25 cellular contexts compared by ENCODE assay signal in genomic region chr4:168487821-168488162, GRCh38. TPM values are rescaled to one million over a fixed set of nuclear protein-coding genes. Genes with fewer than 3 reads are reported as not detected.
DNase-seq lines count a peak whose midpoint lies in the region; FAIRE-seq and TF ChIP-seq lines count a peak whose summit lies in the region.
"Had no signal": no experiment of that assay in that cellular context is flagged by ENCODE, and none has a peak within 500 bp of the region (broad histone marks: within the 10 kb centered on the region; RNA-seq: fewer than 3 reads in every experiment).

No MANE protein-coding gene starts in this region.

- POLR2A ChIA-PET in MCF 10A (lab: Yijun Ruan, JAX) = interaction anchor here (0.6 to 0.8 kb wide), 2 partner anchors 13 to 16 kb away, joined by 3 read pairs; no protein-coding TSS in a partner anchor

- no peaks in the 10 kb centered on the region for H3K4me1 ChIP-seq in breast epithelium
- peaks cover 20% of the 10 kb centered on the region for H3K4me1 ChIP-seq in SJCRH30
- peaks cover 44% of the 10 kb centered on the region for H3K4me1 ChIP-seq in keratinocyte (ENCODE audit: control insufficient read depth, extremely low read depth, insufficient read depth, low read length)
- no peaks in the 10 kb centered on the region for H3K4me1 ChIP-seq in small intestine (ENCODE audit: control insufficient read depth in 2 of 2, insufficient read depth in 1 of 2, low read depth in 1 of 2, low read length in 1 of 2)
- H3K4me1 ChIP-seq: body of pancreas, thyroid gland had no signal

- no peaks in the 10 kb centered on the region for H3K9me1 ChIP-seq in keratinocyte (ENCODE audit: control insufficient read depth, extremely low read depth, insufficient read depth, low read length)

- H3K36me3 ChIP-seq in breast epithelium = no peaks in the 10 kb centered on the region
- H3K36me3 ChIP-seq in SJCRH30 = no peaks in the 10 kb centered on the region
- no peaks in the 10 kb centered on the region for H3K36me3 ChIP-seq in keratinocyte (ENCODE audit: control insufficient read depth in 2 of 2, extremely low read depth in 1 of 2, insufficient read depth in 2 of 2, low read length in 2 of 2)
- no peaks in the 10 kb centered on the region for H3K36me3 ChIP-seq in small intestine (ENCODE audit: control insufficient read depth in 2 of 2, insufficient read depth in 2 of 2, low read length in 2 of 2)
- H3K36me3 ChIP-seq: heart right ventricle, MG63, thyroid gland had no signal

- H3K4me3 ChIP-seq in breast epithelium = no peak overlapping the region
- no peak overlapping the region for H3K4me3 ChIP-seq in SJCRH30
- H3K4me3 ChIP-seq in keratinocyte (ENCODE audit: control insufficient read depth in 2 of 3, extremely low read depth in 1 of 3, insufficient read depth in 2 of 3, low read depth in 1 of 3, low read length in 3 of 3) = peak overlapping the region in 2 of 3 experiments; percentile 9 to 19
- H3K4me3 ChIP-seq in small intestine (ENCODE audit: low read depth in 1 of 2, low read length in 2 of 2) = no peak overlapping the region
- H3K4me3 ChIP-seq: body of pancreas, heart right ventricle, MG63, thyroid gland had no signal

- H3K9me3 ChIP-seq in breast epithelium (no peaks in the 10 kb centered on the region), SJCRH30 (replicated peaks) (no peaks in the 10 kb centered on the region), keratinocyte (ENCODE audit: control insufficient read depth, low read depth, low read length) (no peaks in the 10 kb centered on the region), small intestine (ENCODE audit: control insufficient read depth, low read depth) (no peaks in the 10 kb centered on the region)
- H3K9me3 ChIP-seq: body of pancreas, heart right ventricle, MG63, SK-N-SH, thyroid gland had no signal

- H4K20me1 ChIP-seq in keratinocyte (ENCODE audit: control insufficient read depth, extremely low read depth, insufficient read depth, low read length) = no peaks in the 10 kb centered on the region

- no peaks in the 10 kb centered on the region for H3K27me3 Mint-ChIP-seq in MCF 10A (ENCODE audit: insufficient read depth, unreplicated experiment)

- DNase-seq in MCF 10A (ENCODE audit: unreplicated experiment) = no peak
- DNase-seq in breast epithelium (ENCODE audit: low spot score in 2 of 2) = no peak
- DNase-seq in SJCRH30 = no peak
- DNase-seq in keratinocyte (ENCODE audit: low read depth, low spot score) = no peak
- peak; percentile 46 for DNase-seq in small intestine
- DNase-seq in islet precursor cell = no peak
- no peak for DNase-seq in activated CD4-positive, CD25-positive, alpha-beta regulatory T cell treated with anti-CD3 and anti-CD28 coated beads, Interleukin-2, amount 50 U/mL, for 72 hours
- DNase-seq in epidermal melanocyte (ENCODE audit: insufficient read length, low spot score) = no peak
- DNase-seq: activated CD4-positive, alpha-beta T cell treated with anti-CD3 and anti-CD28 coated beads for 4 hours; activated T-cell treated with anti-CD3 and anti-CD28 coated beads, Interleukin-2, amount 50 U/mL, for 4 hours; AML-193; body of pancreas; CD8-positive, alpha-beta T cell; DMS 273 treated with DMSO at 0.1 percent for 48 hours; foreskin melanocyte; heart right ventricle; MG63; NCI-H1417; NCI-H748 treated with DMSO at 0.1 percent for 48 hours; RPMI8226; SK-N-SH; stimulated activated naive CD8-positive, alpha-beta T cell treated with anti-CD3 and anti-CD28 coated beads, Interleukin-15, amount 100 ng/mL, for 72 hours; thyroid gland had no signal

- no peak overlapping the region for H3K4me3 Mint-ChIP-seq in MCF 10A (ENCODE audit: unreplicated experiment)
- H3K4me3 Mint-ChIP-seq: activated T-cell treated with anti-CD3 and anti-CD28 coated beads, Interleukin-2, amount 50 U/mL, for 4 hours; CD8-positive, alpha-beta T cell; stimulated activated naive CD8-positive, alpha-beta T cell treated with anti-CD3 and anti-CD28 coated beads, Interleukin-15, amount 100 ng/mL, for 72 hours; T-helper 2 cell treated with Interferon-gamma antibody and Interleukin-4, amounts not matched to agents 5 μg/mL and 100 μg/mL, for 36 hours had no signal

- WGBS in small intestine, 3 donors = 44 to 74% (median 66%) methylated on average over 2 of the region's 2 CpGs

- no peak for FAIRE-seq in keratinocyte (lab: Jason Lieb, UNC)
- no peak for FAIRE-seq in small intestine (lab: Jason Lieb, UNC)
- FAIRE-seq: GM12891 had no signal

- no peak for TF ChIP-seq CTCF in MCF 10A (IDR thresholded peaks at IDR 0.05; ENCODE audit: unreplicated experiment)
- no peak for TF ChIP-seq CTCF in breast epithelium (IDR thresholded peaks at IDR 0.05)
- no peak for TF ChIP-seq CTCF in keratinocyte (optimal IDR thresholded peaks at IDR 0.05 in 1 of 3, IDR thresholded peaks at IDR 0.05 in 1 of 3, conservative IDR thresholded peaks at IDR 0.05 in 1 of 3; ENCODE audit: extremely low read depth in 1 of 3, insufficient read depth in 2 of 3, low read length in 3 of 3)

- H3K27me3 ChIP-seq in breast epithelium = no peaks in the 10 kb centered on the region
- H3K27me3 ChIP-seq in SJCRH30 = no peaks in the 10 kb centered on the region
- no peaks in the 10 kb centered on the region for H3K27me3 ChIP-seq in keratinocyte (ENCODE audit: control insufficient read depth, extremely low read depth, insufficient read depth, low read length)
- H3K27me3 ChIP-seq in small intestine (ENCODE audit: control insufficient read depth in 2 of 2, insufficient read depth in 2 of 2, low read length in 2 of 2) = no peaks in the 10 kb centered on the region
- H3K27me3 ChIP-seq: body of pancreas, heart right ventricle, MG63, thyroid gland had no signal

- H2AFZ ChIP-seq in keratinocyte (ENCODE audit: control insufficient read depth, low read length) = peak overlapping the region; percentile 61

- no peaks in the 10 kb centered on the region for H3K79me2 ChIP-seq in keratinocyte (ENCODE audit: control insufficient read depth, insufficient read depth, low read length)

- H3K4me1 Mint-ChIP-seq in MCF 10A (ENCODE audit: insufficient read depth, unreplicated experiment) = peaks cover 20% of the 10 kb centered on the region

- dilution Hi-C loops in keratinocyte (cut with MboI; ENCODE audit: extremely low pct_ligation_motif_present, low sequenced_read_pairs) = no loop called here

- no peaks in the 10 kb centered on the region for H3K9me3 Mint-ChIP-seq in MCF 10A (ENCODE audit: unreplicated experiment)
- H3K9me3 Mint-ChIP-seq: activated T-cell treated with anti-CD3 and anti-CD28 coated beads, Interleukin-2, amount 50 U/mL, for 4 hours; CD8-positive, alpha-beta T cell; stimulated activated naive CD8-positive, alpha-beta T cell treated with anti-CD3 and anti-CD28 coated beads, Interleukin-15, amount 100 ng/mL, for 72 hours; T-helper 2 cell treated with Interferon-gamma antibody and Interleukin-4, amounts not matched to agents 5 μg/mL and 100 μg/mL, for 36 hours had no signal

- no peaks in the 10 kb centered on the region for H3K36me3 Mint-ChIP-seq in MCF 10A (ENCODE audit: insufficient read depth, unreplicated experiment)
- H3K36me3 Mint-ChIP-seq: CD8-positive, alpha-beta T cell had no signal

- CTCF ChIA-PET in MCF 10A (lab: Yijun Ruan, JAX) = interaction anchor here (1.0 to 1.1 kb wide), 4 partner anchors 8 to 292 kb away, joined by 3 to 5 read pairs (median 4); no protein-coding TSS in a partner anchor

- H3K27ac Mint-ChIP-seq in MCF 10A (ENCODE audit: low read depth, unreplicated experiment) = peak overlapping the region; percentile 95
- H3K27ac Mint-ChIP-seq: CD8-positive, alpha-beta T cell; T-helper 2 cell treated with Interferon-gamma antibody and Interleukin-4, amounts not matched to agents 5 μg/mL and 100 μg/mL, for 36 hours had no signal

- H3K4me2 ChIP-seq in keratinocyte (ENCODE audit: control insufficient read depth, extremely low read depth, insufficient read depth, low read depth, low read length) = peak overlapping the region; percentile 63
- H3K4me2 ChIP-seq: SK-N-SH had no signal

- intact Hi-C loops in MCF 10A (cut with micrococcal nuclease) = loop anchor here (10.0 kb wide), 1 partner anchor 303 kb away; no protein-coding TSS in a partner anchor
- intact Hi-C loops in breast epithelium (cut with DNase I; ENCODE audit: low total_unique reads) = no loop called here

- TF ChIP-seq POLR2A in breast epithelium (IDR thresholded peaks at IDR 0.05) = no peak

- H3K9ac ChIP-seq in keratinocyte (ENCODE audit: control insufficient read depth, extremely low read depth, insufficient read depth, low read length) = peak overlapping the region; percentile 57
- H3K9ac ChIP-seq: SK-N-SH had no signal

- BruUV-seq in MCF 10A (replicated peaks; lab: Mats Ljungman, UMichigan) = no TSS peak

- H3K27ac ChIP-seq in breast epithelium (no peak overlapping the region), SJCRH30 (peak overlapping the region; percentile 99), keratinocyte (ENCODE audit: control insufficient read depth, insufficient read depth, low read length) (peak overlapping the region; percentile 79), small intestine (ENCODE audit: low read depth in 1 of 2, low read length in 1 of 2) (no peak overlapping the region)
- H3K27ac ChIP-seq: body of pancreas, thyroid gland had no signal

RNA-seq across cellular contexts. Expression of gene DDX60L, which starts 7.5 kb away (rescaled TPM):
- total RNA-seq in MCF 10A (2022) = 3.4 and 6.1 TPM in 2 replicates
- total RNA-seq in breast epithelium = 10 to 100 TPM; 13.4 to 21.0 (median 18.4) TPM
- 3.0 and 3.2 TPM in 2 replicates for total RNA-seq in SJCRH30 (2014; rRNA removed; shearing (Covaris generic))
- polyA plus RNA-seq in keratinocyte = 20.9 to 33.6 TPM (median 23.2 TPM) in 3 replicates
- 3.1 TPM for polyA plus RNA-seq in keratinocyte (2011; ENCODE audit: low read depth)
- 7.2 and 18.2 TPM in 2 replicates for polyA plus RNA-seq in keratinocyte (2011; cell fraction: cytosol; rRNA removed)
- polyA plus RNA-seq in keratinocyte (2011; cell fraction: nucleus; rRNA removed) = 37.2 and 49.9 TPM in 2 replicates
- polyA plus RNA-seq in keratinocyte (2012; ENCODE audit: low replicate concordance) = 2.8 and 19.9 TPM in 2 replicates
- polyA minus RNA-seq in keratinocyte = 12.6 to 43.9 TPM (median 28.2 TPM) in 3 replicates
- 14.4 TPM for polyA minus RNA-seq in keratinocyte (2011; cell fraction: cytosol; rRNA and poly(A)+ RNA removed)
- polyA minus RNA-seq in keratinocyte (2011; cell fraction: nucleus; rRNA and poly(A)+ RNA removed) = 66.7 and 96.2 TPM in 2 replicates
- polyA plus RNA-seq in small intestine = 10 to 100 TPM in 2 of 3 donors, 1 to 10 TPM in 1; 8.3 to 33.3 (median 16.8) TPM

RNA-seq across cellular contexts. Expression of gene PALLD, which starts 9.1 kb away (rescaled TPM):
- total RNA-seq in MCF 10A (2022) (94.6 and 191 TPM in 2 replicates), breast epithelium (100 to 1,000 TPM in 2 of 3 donors, 10 to 100 TPM in 1; 96.0 to 186 (median 174) TPM)
- total RNA-seq in SJCRH30 (2014; rRNA removed; shearing (Covaris generic)) = 47.3 TPM in 2 replicates
- polyA plus RNA-seq in keratinocyte (83.5 to 152 TPM (median 136 TPM) in 3 replicates), small intestine (10 to 100 TPM; 33.0 to 58.9 (median 42.9) TPM)
- 223 TPM for polyA plus RNA-seq in keratinocyte (2011; ENCODE audit: low read depth)
- polyA plus RNA-seq in keratinocyte (2011; cell fraction: cytosol; rRNA removed) = 142 and 178 TPM in 2 replicates
- 226 and 245 TPM in 2 replicates for polyA plus RNA-seq in keratinocyte (2011; cell fraction: nucleus; rRNA removed)
- 131 and 170 TPM in 2 replicates for polyA plus RNA-seq in keratinocyte (2012; ENCODE audit: low replicate concordance)
- polyA minus RNA-seq in keratinocyte = 116 to 231 TPM (median 181 TPM) in 3 replicates
- 139 TPM for polyA minus RNA-seq in keratinocyte (2011; cell fraction: cytosol; rRNA and poly(A)+ RNA removed)
- polyA minus RNA-seq in keratinocyte (2011; cell fraction: nucleus; rRNA and poly(A)+ RNA removed) = 133 and 295 TPM in 2 replicates
- total RNA-seq: CD8-positive, alpha-beta T cell had no signal

Comparison
In these comparisons a context has a peak if more than half of its experiments do, and no peak if none do; other contexts are left out.
1. H3K27ac ChIP-seq: peak in SJCRH30 (single experiment) and keratinocyte (single experiment); none in breast epithelium (0 of 2) and small intestine (0 of 2).
2. H3K4me3 ChIP-seq: peak in keratinocyte (2 of 3); none in breast epithelium (0 of 3), SJCRH30 (single experiment) and small intestine (0 of 2).